Comparison of ENCODE assay signal across 5 cellular contexts in genomic region chr17:70464995-70465394, GRCh38.
"Had no signal": no experiment of that assay in that cellular context is flagged by ENCODE, and none has a peak within 500 bp of the region (broad histone marks: within the 10 kb centered on the region; RNA-seq: fewer than 3 reads in every experiment).

No MANE protein-coding gene starts in this region.

- DNase-seq: IMR-90 had no signal

- H3K27ac ChIP-seq: HL-60 had no signal

- H3K4me3 ChIP-seq: K562 had no signal

- FAIRE-seq: HepG2, HTR-8/SVneo, K562 had no signal
